Comparison of ENCODE assay signal across 35 cellular contexts in the genomic region with DNA sequence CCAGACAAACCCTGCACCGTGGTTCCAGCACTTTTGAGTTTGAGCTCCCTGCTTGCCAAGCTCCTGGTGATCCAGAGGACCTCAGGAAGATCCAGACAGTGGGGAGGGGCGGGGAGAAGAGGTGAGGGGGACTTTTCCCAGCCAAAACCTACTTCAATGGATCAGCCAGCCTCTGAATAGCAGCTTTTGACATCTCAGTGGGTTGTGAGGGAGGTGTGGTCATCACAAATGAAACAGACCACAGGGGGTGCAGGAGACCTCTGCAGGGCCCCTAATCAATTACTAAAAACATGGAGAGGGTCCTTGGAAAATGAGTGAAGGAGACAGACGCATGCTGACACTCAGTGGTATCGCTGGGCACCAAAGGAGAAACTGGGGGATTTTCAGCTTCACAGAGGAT.
"Had no signal": no experiment of that assay in that cellular context is flagged by ENCODE, and none has a peak within 500 bp of the region (broad histone marks: within the 10 kb centered on the region; RNA-seq: fewer than 3 reads in every experiment).

No MANE protein-coding gene starts in this region.

- DNase-seq: activated CD4-positive, alpha-beta memory T cell treated with anti-CD3 and anti-CD28 coated beads, Interleukin-2, amount 10 ng/mL, durations not matched to agents 7 days and 5 days; activated CD4-positive, alpha-beta T cell treated with anti-CD3 and anti-CD28 coated beads for 1 hour; activated CD4-positive, alpha-beta T cell treated with anti-CD3 and anti-CD28 coated beads for 4 hours; activated CD4-positive, alpha-beta T cell treated with anti-CD3 and anti-CD28 coated beads, Interleukin-2, amount 10 ng/mL, durations not matched to agents 7 days and 5 days; activated CD4-positive, alpha-beta T cell treated with anti-CD3 and anti-CD28 coated beads, Interleukin-2, amount 50 U/mL, for 4 hours; activated CD8-positive, alpha-beta memory T cell treated with anti-CD3 and anti-CD28 coated beads, Interleukin-2, amount 50 U/mL, for 48 hours; activated effector memory CD4-positive, alpha-beta T cell treated with Interleukin-2 at 50 U/mL for 16 hours; activated gamma-delta T cell treated with Interleukin-2 at 50 U/mL for 16 hours; activated naive CD4-positive, alpha-beta T cell treated with anti-CD3 and anti-CD28 coated beads, Interleukin-2, amount 50 U/mL, for 16 hours; activated naive CD4-positive, alpha-beta T cell treated with Interleukin-2 at 50 U/mL for 16 hours; activated T-cell treated with anti-CD3 and anti-CD28 coated beads for 4 hours; activated T-cell treated with anti-CD3 and anti-CD28 coated beads, Interleukin-2, amount 50 U/mL, for 24 hours; activated T-cell treated with anti-CD3 and anti-CD28 coated beads, Interleukin-2, amount 50 U/mL, for 72 hours; amniotic stem cell; anterior cingulate cortex; brain microvascular endothelial cell; dorsolateral prefrontal cortex; effector CD4-positive, alpha-beta T cell; effector memory CD8-positive, alpha-beta T cell; foreskin fibroblast; glutamatergic neuron; heart left ventricle; T-helper 1 cell; T-helper 17 cell; T1000 had no signal

- H3K27ac Mint-ChIP-seq: activated CD4-positive, alpha-beta memory T cell treated with anti-CD3 and anti-CD28 coated beads, Interleukin-2, amount 10 ng/mL, durations not matched to agents 7 days and 5 days; activated CD4-positive, alpha-beta T cell treated with anti-CD3 and anti-CD28 coated beads, Interleukin-2, amount 10 ng/mL, durations not matched to agents 7 days and 5 days; activated naive CD8-positive, alpha-beta T cell; activated T-cell treated with anti-CD3 and anti-CD28 coated beads, Interleukin-2, amount 50 U/mL, for 24 hours; activated T-cell treated with anti-CD3 and anti-CD28 coated beads, Interleukin-2, amount 50 U/mL, for 72 hours; dendritic cell treated with granulocyte-macrophage colony-stimulating factor and Interleukin-4, amounts not matched to agents 40 ng/mL and 50 ng/mL, for 4 days; effector memory CD8-positive, alpha-beta T cell; T-helper 17 cell; T-helper 2 cell treated with Interferon-gamma antibody and Interleukin-4, amounts not matched to agents 5 μg/mL and 100 μg/mL, for 36 hours had no signal

- H3K9me3 ChIP-seq: heart left ventricle had no signal

- H3K27me3 ChIP-seq: brain microvascular endothelial cell, heart left ventricle had no signal

- H3K36me3 Mint-ChIP-seq: activated naive CD8-positive, alpha-beta T cell had no signal

- H3K9me3 Mint-ChIP-seq: activated CD4-positive, alpha-beta memory T cell treated with anti-CD3 and anti-CD28 coated beads, Interleukin-2, amount 10 ng/mL, durations not matched to agents 7 days and 5 days; activated CD4-positive, alpha-beta T cell treated with anti-CD3 and anti-CD28 coated beads, Interleukin-2, amount 10 ng/mL, durations not matched to agents 7 days and 5 days; activated T-cell treated with anti-CD3 and anti-CD28 coated beads, Interleukin-2, amount 50 U/mL, for 24 hours; activated T-cell treated with anti-CD3 and anti-CD28 coated beads, Interleukin-2, amount 50 U/mL, for 72 hours; central memory CD8-positive, alpha-beta T cell; dendritic cell treated with granulocyte-macrophage colony-stimulating factor and Interleukin-4, amounts not matched to agents 40 ng/mL and 50 ng/mL, for 4 days; effector memory CD8-positive, alpha-beta T cell; T-helper 2 cell treated with Interferon-gamma antibody and Interleukin-4, amounts not matched to agents 5 μg/mL and 100 μg/mL, for 36 hours had no signal

- H3K27ac ChIP-seq: brain microvascular endothelial cell, coronary artery, dorsolateral prefrontal cortex, heart left ventricle had no signal

- ATAC-seq: activated T-cell treated with anti-CD3 and anti-CD28 coated beads, Interleukin-2, amount 50 U/mL, for 72 hours; effector memory CD8-positive, alpha-beta T cell; esophagus mucosa; heart left ventricle; T-helper 17 cell had no signal

- H3K4me1 Mint-ChIP-seq: activated CD4-positive, alpha-beta memory T cell treated with anti-CD3 and anti-CD28 coated beads, Interleukin-2, amount 10 ng/mL, durations not matched to agents 7 days and 5 days; activated CD4-positive, alpha-beta T cell treated with anti-CD3 and anti-CD28 coated beads, Interleukin-2, amount 10 ng/mL, durations not matched to agents 7 days and 5 days; central memory CD8-positive, alpha-beta T cell; T-helper 17 cell had no signal

- H3K4me3 ChIP-seq: coronary artery, dorsolateral prefrontal cortex, heart left ventricle had no signal

- H3K36me3 ChIP-seq: brain microvascular endothelial cell, heart left ventricle had no signal

- H3K27me3 Mint-ChIP-seq: activated CD4-positive, alpha-beta memory T cell treated with anti-CD3 and anti-CD28 coated beads, Interleukin-2, amount 10 ng/mL, durations not matched to agents 7 days and 5 days; activated CD4-positive, alpha-beta T cell treated with anti-CD3 and anti-CD28 coated beads, Interleukin-2, amount 10 ng/mL, durations not matched to agents 7 days and 5 days; activated naive CD8-positive, alpha-beta T cell; activated T-cell treated with anti-CD3 and anti-CD28 coated beads, Interleukin-2, amount 50 U/mL, for 24 hours; dendritic cell treated with granulocyte-macrophage colony-stimulating factor and Interleukin-4, amounts not matched to agents 40 ng/mL and 50 ng/mL, for 4 days had no signal

- FAIRE-seq: astrocyte, bronchial epithelial cell, endometrium, frontal cortex had no signal

- H3K4me3 Mint-ChIP-seq: activated CD4-positive, alpha-beta memory T cell treated with anti-CD3 and anti-CD28 coated beads, Interleukin-2, amount 10 ng/mL, durations not matched to agents 7 days and 5 days; activated CD4-positive, alpha-beta T cell treated with anti-CD3 and anti-CD28 coated beads, Interleukin-2, amount 10 ng/mL, durations not matched to agents 7 days and 5 days; activated naive CD8-positive, alpha-beta T cell; activated T-cell treated with anti-CD3 and anti-CD28 coated beads, Interleukin-2, amount 50 U/mL, for 24 hours; activated T-cell treated with anti-CD3 and anti-CD28 coated beads, Interleukin-2, amount 50 U/mL, for 72 hours; central memory CD8-positive, alpha-beta T cell; dendritic cell treated with granulocyte-macrophage colony-stimulating factor and Interleukin-4, amounts not matched to agents 40 ng/mL and 50 ng/mL, for 4 days; effector memory CD8-positive, alpha-beta T cell; T-helper 17 cell; T-helper 2 cell treated with Interferon-gamma antibody and Interleukin-4, amounts not matched to agents 5 μg/mL and 100 μg/mL, for 36 hours had no signal

- H3K4me1 ChIP-seq: heart left ventricle had no signal
